ENCODE assay signal across 8 cellular contexts in the genomic region with DNA sequence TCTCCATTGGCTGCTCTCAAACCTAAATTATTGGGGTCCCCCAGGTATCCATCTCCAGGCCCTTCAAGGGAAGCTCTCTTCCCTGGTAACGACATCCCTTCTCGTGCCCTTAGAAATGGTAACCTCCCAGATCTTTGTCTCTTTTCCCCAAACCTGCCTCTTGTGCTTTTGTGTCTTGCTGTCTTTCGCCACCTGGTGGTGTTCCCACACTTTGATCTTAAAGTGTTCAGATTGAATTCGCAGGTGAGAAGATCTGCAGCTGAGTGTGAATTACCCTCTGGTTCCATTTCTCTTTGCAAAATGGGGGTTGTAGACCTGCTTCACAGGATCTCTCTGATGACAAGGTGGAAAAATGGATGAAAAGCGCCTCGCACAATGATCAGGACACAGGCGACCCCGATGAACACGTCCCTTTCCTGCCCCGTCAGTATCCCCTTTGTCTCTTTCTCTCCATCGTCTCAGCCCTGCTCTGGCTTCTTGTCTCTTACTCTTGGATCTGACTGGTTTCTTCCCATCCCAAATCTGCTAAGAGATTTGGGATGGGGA. TPM values are rescaled to one million over a fixed set of nuclear protein-coding genes. Genes with fewer than 3 reads are reported as not detected.
A peak's percentile ranks its signal among the peaks of the same experiment; 100 is the strongest.
DNase-seq lines count a peak whose midpoint lies in the region; ATAC-seq, FAIRE-seq and TF ChIP-seq lines count a peak whose summit lies in the region.

No MANE protein-coding gene starts in this region.

- no peak overlapping the region for H3K9ac ChIP-seq in OCI-LY3 (ENCODE audit: low read length)

- CTCF ChIA-PET in activated naive CD4-positive, alpha-beta T cell treated with anti-CD3 and anti-CD28 coated beads for 36 hours (lab: Charles Lee) = interaction anchor here (1.0 to 5.2 kb wide), 4 partner anchors 9 to 71 kb away, joined by 3 to 59 read pairs (median 4); no protein-coding TSS in a partner anchor

- no peak for ATAC-seq in GM21619 (IDR thresholded peaks at IDR 0.05; ENCODE audit: unreplicated experiment)

- no peaks in the 10 kb centered on the region for H3K79me2 ChIP-seq in OCI-LY3 (ENCODE audit: low read length)

- no peak for FAIRE-seq in H54 (lab: Jason Lieb, UNC)

- H3K4me3 ChIP-seq in OCI-LY3 (ENCODE audit: low read length) = no peak overlapping the region

- no peak overlapping the region for H3K27ac ChIP-seq in OCI-LY3 (ENCODE audit: low read length)

- no peak overlapping the region for H2AFZ ChIP-seq in OCI-LY3 (ENCODE audit: low read depth, low read length)

- no peak for TF ChIP-seq POLR2A in H54 (IDR thresholded peaks at IDR 0.05; ENCODE audit: low read depth, low read length)

- H3K9me3 ChIP-seq in OCI-LY3 (ENCODE audit: insufficient read depth, low read length) = no peaks in the 10 kb centered on the region

- H3K4me1 ChIP-seq in OCI-LY3 (ENCODE audit: low read length) = peaks cover 36% of the 10 kb centered on the region

- peaks cover 6% of the 10 kb centered on the region for H3K36me3 Mint-ChIP-seq in activated naive CD4-positive, alpha-beta T cell treated with anti-CD3 and anti-CD28 coated beads for 36 hours (ENCODE audit: low read depth)

- no peaks in the 10 kb centered on the region for H3K36me3 ChIP-seq in OCI-LY3 (replicated peaks; ENCODE audit: low read depth, low read length)

- DNase-seq in D341Med (ENCODE audit: low spot score) (peak; percentile 55), HPDE6-E6E7 (ENCODE audit: extremely low spot score) (peak; percentile 40), iPS DF 19.7 (ENCODE audit: low read depth, low spot score) (peak; percentile 65), H54 (ENCODE audit: insufficient read length, low spot score) (no peak)
- peak; percentile 71 for DNase-seq in activated naive CD4-positive, alpha-beta T cell treated with anti-CD3 and anti-CD28 coated beads for 36 hours
- DNase-seq in stimulated activated CD4-positive, alpha-beta T cell treated with anti-CD3 and anti-CD28 coated beads, Interleukin-4, amount 100 ng/mL, for 24 hours = peak; percentile 38

- H3K27me3 ChIP-seq in OCI-LY3 (ENCODE audit: low read depth, low read length) = no peaks in the 10 kb centered on the region

- no peak overlapping the region for H3K4me3 Mint-ChIP-seq in activated naive CD4-positive, alpha-beta T cell treated with anti-CD3 and anti-CD28 coated beads for 36 hours

- H3K4me1 Mint-ChIP-seq in activated naive CD4-positive, alpha-beta T cell treated with anti-CD3 and anti-CD28 coated beads for 36 hours (ENCODE audit: low read depth) = peaks cover 12% of the 10 kb centered on the region

- H3K27me3 Mint-ChIP-seq in activated naive CD4-positive, alpha-beta T cell treated with anti-CD3 and anti-CD28 coated beads for 36 hours (ENCODE audit: low read depth) = no peaks in the 10 kb centered on the region

- intact Hi-C loops in activated naive CD4-positive, alpha-beta T cell treated with anti-CD3 and anti-CD28 coated beads for 36 hours (cut with micrococcal nuclease) = loop anchor here (1.0 to 2.0 kb wide), 4 partner anchors 35 to 121 kb away; no protein-coding TSS in a partner anchor

- H4K20me1 ChIP-seq in OCI-LY3 (ENCODE audit: insufficient read depth, low read length) = no peaks in the 10 kb centered on the region

- peak; percentile 76 for TF ChIP-seq CTCF in OCI-LY3 (IDR thresholded peaks at IDR 0.05; ENCODE audit: low read depth, low read length)

- H3K4me2 ChIP-seq in OCI-LY3 (ENCODE audit: low read length) = peak overlapping the region; percentile 25

- no peaks in the 10 kb centered on the region for H3K9me3 Mint-ChIP-seq in activated naive CD4-positive, alpha-beta T cell treated with anti-CD3 and anti-CD28 coated beads for 36 hours

- H3K27ac Mint-ChIP-seq in activated naive CD4-positive, alpha-beta T cell treated with anti-CD3 and anti-CD28 coated beads for 36 hours = no peak overlapping the region

RNA-seq across cellular contexts. Expression of a gene that starts 53.1 kb away (rescaled TPM):
- total RNA-seq in activated naive CD4-positive, alpha-beta T cell treated with anti-CD3 and anti-CD28 coated beads for 36 hours = 10 to 100 TPM; 16.4 to 19.6 TPM
